In the genomic region with DNA sequence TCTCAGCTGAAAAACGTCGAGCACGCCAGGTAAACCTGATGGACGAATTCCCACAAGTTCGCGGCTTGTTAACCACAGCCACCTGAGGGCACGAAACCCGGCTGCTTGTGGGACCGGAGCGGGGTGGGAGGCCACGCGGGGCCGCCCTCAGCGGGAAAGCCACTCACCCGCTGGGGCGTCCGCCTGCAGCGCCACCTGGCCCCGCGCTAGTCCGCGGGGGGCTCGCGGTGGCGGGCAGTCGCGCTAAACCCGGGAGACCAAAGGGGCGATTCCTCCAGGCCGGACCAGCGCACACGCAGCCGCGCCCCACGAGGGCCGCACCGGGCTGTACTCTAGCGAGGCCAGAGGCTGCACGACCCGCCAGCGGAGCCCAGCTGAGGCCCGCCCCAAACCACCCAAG, we compare ENCODE assay signal across 30 cellular contexts. TPM values are rescaled to one million over a fixed set of nuclear protein-coding genes. Genes with fewer than 3 reads are reported as not detected.
DNase-seq lines count a peak whose midpoint lies in the region; ATAC-seq, FAIRE-seq and TF ChIP-seq lines count a peak whose summit lies in the region.
"Had no signal": no experiment of that assay in that cellular context is flagged by ENCODE, and none has a peak within 500 bp of the region (broad histone marks: within the 10 kb centered on the region; RNA-seq: fewer than 3 reads in every experiment).

No MANE protein-coding gene starts in this region.

- H3K9me3 Mint-ChIP-seq in activated T-helper 17 cell treated with anti-CD3 and anti-CD28 coated beads, Interleukin-2, amount 50 U/mL, for 72 hours = no peaks in the 10 kb centered on the region
- H3K9me3 Mint-ChIP-seq: activated CD4-positive, alpha-beta T cell treated with anti-CD3 and anti-CD28 coated beads, Interleukin-2, amount 10 ng/mL, durations not matched to agents 7 days and 5 days; activated naive CD4-positive, alpha-beta T cell treated with anti-CD3 and anti-CD28 coated beads for 36 hours; activated T-cell treated with anti-CD3 and anti-CD28 coated beads, Interleukin-2, amount 50 U/mL, for 72 hours; CD8-positive, alpha-beta T cell; dendritic cell treated with granulocyte-macrophage colony-stimulating factor and Interleukin-4, amounts not matched to agents 40 ng/mL and 50 ng/mL, for 4 days; naive thymus-derived CD8-positive, alpha-beta T cell; stimulated activated naive CD8-positive, alpha-beta T cell treated with anti-CD3 and anti-CD28 coated beads, Interleukin-15, Interleukin-2, amounts not matched to agents 100 ng/mL and 50 ng/mL, for 24 hours had no signal

- ATAC-seq in SK-N-SH treated with all-trans-retinoic acid at 6 μM for 48 hours (no peak), left lobe of liver (peak; percentile 64)
- ATAC-seq in activated T-helper 17 cell treated with anti-CD3 and anti-CD28 coated beads, Interleukin-2, amount 50 U/mL, for 72 hours (replicated peaks) = no peak
- ATAC-seq: activated CD8-positive, alpha-beta memory T cell treated with anti-CD3 and anti-CD28 coated beads, Interleukin-2, amount 10 ng/mL, durations not matched to agents 7 days and 5 days; activated T-cell treated with anti-CD3 and anti-CD28 coated beads, Interleukin-2, amount 50 U/mL, for 72 hours; CD8-positive, alpha-beta T cell; left lung; naive thymus-derived CD8-positive, alpha-beta T cell had no signal

- no peaks in the 10 kb centered on the region; the same call in 1 of the 2 replicates for H3K27me3 ChIP-seq in SK-N-SH (ENCODE audit: insufficient read depth)
- H3K27me3 ChIP-seq in bronchial epithelial cell (ENCODE audit: control insufficient read depth, insufficient read depth, low read length) = no peaks in the 10 kb centered on the region
- H3K27me3 ChIP-seq in thyroid gland = peaks cover 5% of the 10 kb centered on the region
- H3K27me3 ChIP-seq in small intestine (ENCODE audit: control insufficient read depth in 2 of 2, insufficient read depth in 2 of 2, low read length in 2 of 2) = peaks cover 0 to 4% of the 10 kb centered on the region in 2 donors

- H3K4me2 ChIP-seq in SK-N-SH = no peak overlapping the region

- TF ChIP-seq CTCF in SK-N-SH (IDR thresholded peaks at IDR 0.05) (no peak), bronchial epithelial cell (IDR thresholded peaks at IDR 0.05; ENCODE audit: insufficient read depth, low read length, severe bottlenecking) (no peak), thyroid gland (IDR thresholded peaks at IDR 0.05) (no peak)

- no peaks in the 10 kb centered on the region for H3K36me3 Mint-ChIP-seq in activated T-helper 17 cell treated with anti-CD3 and anti-CD28 coated beads, Interleukin-2, amount 50 U/mL, for 72 hours (ENCODE audit: low read depth)
- H3K36me3 Mint-ChIP-seq: activated CD8-positive, alpha-beta memory T cell treated with anti-CD3 and anti-CD28 coated beads, Interleukin-2, amount 10 ng/mL, durations not matched to agents 7 days and 5 days; CD8-positive, alpha-beta T cell; mesothelial cell of epicardium had no signal

- H3K4me1 ChIP-seq in SK-N-SH (ENCODE audit: control insufficient read depth in 1 of 2, insufficient read depth in 2 of 2, low read depth in 1 of 2, low read length in 1 of 2) = no peaks in the 10 kb centered on the region; a peak in 1 of 4 replicates
- peaks cover 0 to 4% of the 10 kb centered on the region in 2 donors for H3K4me1 ChIP-seq in thyroid gland
- no peaks in the 10 kb centered on the region for H3K4me1 ChIP-seq in small intestine (ENCODE audit: control insufficient read depth in 2 of 2, insufficient read depth in 1 of 2, low read depth in 1 of 2, low read length in 1 of 2)
- H3K4me1 ChIP-seq: HAP-1, transverse colon had no signal

- H3K36me3 ChIP-seq in SK-N-SH (replicated peaks in 1 of 2; ENCODE audit: control insufficient read depth in 1 of 2, insufficient read depth in 2 of 2, low read length in 1 of 2) (no peaks in the 10 kb centered on the region), bronchial epithelial cell (ENCODE audit: control insufficient read depth, insufficient read depth, low read length) (no peaks in the 10 kb centered on the region), thyroid gland (no peaks in the 10 kb centered on the region), small intestine (ENCODE audit: control insufficient read depth in 2 of 2, insufficient read depth in 2 of 2, low read length in 2 of 2) (no peaks in the 10 kb centered on the region)
- H3K36me3 ChIP-seq: HAP-1, left lung, right atrium auricular region, transverse colon, WERI-Rb-1 had no signal

- H3K4me3 ChIP-seq in SK-N-SH (ENCODE audit: low read depth in 2 of 2, low read length in 1 of 2) (peak overlapping the region in 1 of 2 experiments; percentile 4; a peak in 1 of 4 replicates), bronchial epithelial cell (ENCODE audit: low read depth, low read length) (peak overlapping the region; percentile 12), thyroid gland (replicated peaks in 1 of 3) (no peak overlapping the region), small intestine (ENCODE audit: low read depth in 1 of 2, low read length in 2 of 2) (no peak overlapping the region)
- H3K4me3 ChIP-seq: HAP-1, left lung, right atrium auricular region, transverse colon had no signal

- no peaks in the 10 kb centered on the region for H3K79me2 ChIP-seq in SK-N-SH (ENCODE audit: insufficient read depth)

- H3K9me2 ChIP-seq in SK-N-SH = no peaks in the 10 kb centered on the region

- H3K9me3 ChIP-seq in SK-N-SH = no peaks in the 10 kb centered on the region
- no peaks in the 10 kb centered on the region for H3K9me3 ChIP-seq in thyroid gland
- no peaks in the 10 kb centered on the region for H3K9me3 ChIP-seq in small intestine (ENCODE audit: control insufficient read depth, low read depth)
- H3K9me3 ChIP-seq: HAP-1, left lung, right atrium auricular region, transverse colon had no signal

- H4K20me1 ChIP-seq in SK-N-SH (ENCODE audit: insufficient read depth) = no peaks in the 10 kb centered on the region

- peaks cover 36% of the 10 kb centered on the region for H3K27me3 Mint-ChIP-seq in activated T-helper 17 cell treated with anti-CD3 and anti-CD28 coated beads, Interleukin-2, amount 50 U/mL, for 72 hours

- no peak overlapping the region for H3K27ac Mint-ChIP-seq in activated T-helper 17 cell treated with anti-CD3 and anti-CD28 coated beads, Interleukin-2, amount 50 U/mL, for 72 hours
- H3K27ac Mint-ChIP-seq: activated CD4-positive, alpha-beta T cell treated with anti-CD3 and anti-CD28 coated beads, Interleukin-2, amount 10 ng/mL, durations not matched to agents 7 days and 5 days; activated CD8-positive, alpha-beta memory T cell treated with anti-CD3 and anti-CD28 coated beads, Interleukin-2, amount 10 ng/mL, durations not matched to agents 7 days and 5 days; activated naive CD4-positive, alpha-beta T cell treated with anti-CD3 and anti-CD28 coated beads for 36 hours; activated T-cell treated with anti-CD3 and anti-CD28 coated beads, Interleukin-2, amount 50 U/mL, for 72 hours; CD8-positive, alpha-beta T cell; dendritic cell treated with granulocyte-macrophage colony-stimulating factor and Interleukin-4, amounts not matched to agents 40 ng/mL and 50 ng/mL, for 4 days; mesothelial cell of epicardium; naive thymus-derived CD8-positive, alpha-beta T cell; stimulated activated naive CD8-positive, alpha-beta T cell treated with anti-CD3 and anti-CD28 coated beads, Interleukin-15, Interleukin-2, amounts not matched to agents 100 ng/mL and 50 ng/mL, for 24 hours had no signal

- FAIRE-seq in bronchial epithelial cell (lab: Jason Lieb, UNC) = no peak
- FAIRE-seq in small intestine (lab: Jason Lieb, UNC) = no peak

- POLR2A ChIA-PET in SK-N-SH (lab: Yijun Ruan, JAX) = no interaction called here

- DNase-seq in SK-N-SH (peak; percentile 46), bronchial epithelial cell (ENCODE audit: low read depth) (peak; percentile 21), left lobe of liver (ENCODE audit: low spot score) (no peak), thyroid gland (peak; percentile 6 to 16), superior temporal gyrus (ENCODE audit: extremely low spot score) (no peak), small intestine (no peak)
- DNase-seq: activated CD4-positive, alpha-beta T cell treated with anti-CD3 and anti-CD28 coated beads, Interleukin-2, amount 10 ng/mL, durations not matched to agents 7 days and 5 days; activated CD8-positive, alpha-beta memory T cell treated with anti-CD3 and anti-CD28 coated beads, Interleukin-2, amount 10 ng/mL, durations not matched to agents 7 days and 5 days; activated naive CD4-positive, alpha-beta T cell treated with anti-CD3 and anti-CD28 coated beads for 36 hours; activated T-cell treated with anti-CD3 and anti-CD28 coated beads, Interleukin-2, amount 50 U/mL, for 72 hours; AML-193; amniotic stem cell; CD8-positive, alpha-beta T cell; GF-D8; naive thymus-derived CD8-positive, alpha-beta T cell; NCI-H1105; NCI-H2029 treated with DMSO at 0.1 percent for 48 hours; NCI-H2227 treated with DMSO at 0.1 percent for 48 hours; transverse colon; WERI-Rb-1 had no signal

- no peak overlapping the region for H2AFZ ChIP-seq in SK-N-SH (ENCODE audit: low read depth)

- TF ChIP-seq POLR2A in thyroid gland (IDR thresholded peaks at IDR 0.05) = no peak

- no peak for TF ChIP-seq EP300 in SK-N-SH (IDR thresholded peaks at IDR 0.05; ENCODE audit: borderline replicate concordance in 1 of 2, low read depth in 1 of 2, low read length in 1 of 2)

- H3K9ac ChIP-seq in SK-N-SH = no peak overlapping the region

- 52% methylated on average over 15 of the region's 42 CpGs for WGBS in SK-N-SH (ENCODE audit: low lambda C conversion rate)
- 32 to 34% methylated on average over 20 to 27 of the region's 42 CpGs for WGBS in thyroid gland, 2 donors
- 20 to 23% (median 20%) methylated on average over 36 to 42 of the region's 42 CpGs for WGBS in small intestine, 3 donors

- no peak overlapping the region for H3K27ac ChIP-seq in SK-N-SH (ENCODE audit: low read depth in 2 of 2, low read length in 1 of 2)
- H3K27ac ChIP-seq in thyroid gland = no peak overlapping the region
- H3K27ac ChIP-seq in small intestine (ENCODE audit: low read depth in 1 of 2, low read length in 1 of 2) = no peak overlapping the region
- H3K27ac ChIP-seq: left lung, right atrium auricular region, transverse colon, WERI-Rb-1 had no signal

- no peaks in the 10 kb centered on the region for H3K4me1 Mint-ChIP-seq in activated T-helper 17 cell treated with anti-CD3 and anti-CD28 coated beads, Interleukin-2, amount 50 U/mL, for 72 hours
- H3K4me1 Mint-ChIP-seq: activated CD8-positive, alpha-beta memory T cell treated with anti-CD3 and anti-CD28 coated beads, Interleukin-2, amount 10 ng/mL, durations not matched to agents 7 days and 5 days; mesothelial cell of epicardium had no signal

- TF ChIP-seq RAD21 in SK-N-SH (IDR thresholded peaks at IDR 0.05; ENCODE audit: low read length) = no peak

- H3F3A ChIP-seq in SK-N-SH (replicated peaks; ENCODE audit: insufficient read depth) = no peaks in the 10 kb centered on the region

- CTCF ChIA-PET in SK-N-SH (lab: Yijun Ruan, JAX) = interaction anchor here (0.7 to 6.1 kb wide), 5 partner anchors 9 to 157 kb away, joined by 4 to 55 read pairs (median 4); no protein-coding TSS in a partner anchor

- no peak overlapping the region for H3K4me3 Mint-ChIP-seq in activated T-helper 17 cell treated with anti-CD3 and anti-CD28 coated beads, Interleukin-2, amount 50 U/mL, for 72 hours
- H3K4me3 Mint-ChIP-seq: activated CD4-positive, alpha-beta T cell treated with anti-CD3 and anti-CD28 coated beads, Interleukin-2, amount 10 ng/mL, durations not matched to agents 7 days and 5 days; activated CD8-positive, alpha-beta memory T cell treated with anti-CD3 and anti-CD28 coated beads, Interleukin-2, amount 10 ng/mL, durations not matched to agents 7 days and 5 days; activated naive CD4-positive, alpha-beta T cell treated with anti-CD3 and anti-CD28 coated beads for 36 hours; activated T-cell treated with anti-CD3 and anti-CD28 coated beads, Interleukin-2, amount 50 U/mL, for 72 hours; CD8-positive, alpha-beta T cell; dendritic cell treated with granulocyte-macrophage colony-stimulating factor and Interleukin-4, amounts not matched to agents 40 ng/mL and 50 ng/mL, for 4 days; mesothelial cell of epicardium; naive thymus-derived CD8-positive, alpha-beta T cell; stimulated activated naive CD8-positive, alpha-beta T cell treated with anti-CD3 and anti-CD28 coated beads, Interleukin-15, Interleukin-2, amounts not matched to agents 100 ng/mL and 50 ng/mL, for 24 hours had no signal

- intact Hi-C loops in thyroid gland (cut with DNase I) = no loop called here

RNA-seq across cellular contexts. Expression of a gene that starts 15.7 kb away (rescaled TPM):
- polyA plus RNA-seq in SK-N-SH (2012; rRNA removed) (0.03 TPM in 1 of 2 replicates, not detected in the other), small intestine (under 1 TPM in 1 of 3 donors, not detected in 2; 0.31 TPM)
- not detected in 2 replicates for polyA plus RNA-seq in SK-N-SH (2012; cell fraction: cytosol; rRNA removed)
- 0.12 TPM in 1 of 2 replicates, not detected in the other for polyA plus RNA-seq in SK-N-SH (2012; cell fraction: nucleus; rRNA removed)
- total RNA-seq in bronchial epithelial cell (0.26 TPM in 1 of 2 replicates, not detected in the other), left lobe of liver (0.25 TPM), thyroid gland (under 1 TPM in 3 of 4 donors, not detected in 1; 0.56 to 0.81 (median 0.78) TPM)
- under 1 TPM in 1 of 2 donors, not detected in 1; 0.15 TPM for total RNA-seq in activated T-helper 17 cell treated with anti-CD3 and anti-CD28 coated beads, Interleukin-2, amount 50 U/mL, for 72 hours
- total RNA-seq: A172; activated CD4-positive, alpha-beta T cell treated with anti-CD3 and anti-CD28 coated beads, Interleukin-2, amount 10 ng/mL, durations not matched to agents 7 days and 5 days; activated CD8-positive, alpha-beta memory T cell treated with anti-CD3 and anti-CD28 coated beads, Interleukin-2, amount 10 ng/mL, durations not matched to agents 7 days and 5 days; activated naive CD4-positive, alpha-beta T cell treated with anti-CD3 and anti-CD28 coated beads for 36 hours; CD8-positive, alpha-beta T cell; mesothelial cell of epicardium; osteocyte; transverse colon had no signal
- polyA plus RNA-seq: naive thymus-derived CD8-positive, alpha-beta T cell had no signal

Comparison
In these comparisons a context has a peak if more than half of its experiments do, and no peak if none do; other contexts are left out.
1. DNase-seq: peak in SK-N-SH (single experiment), bronchial epithelial cell (single experiment) and thyroid gland (2 of 2); none in left lobe of liver (single experiment), superior temporal gyrus (single experiment) and small intestine (single experiment).